15 cellular contexts compared by ENCODE assay signal in genomic region chr14:60775296-60775695, GRCh38. TPM values are rescaled to one million over a fixed set of nuclear protein-coding genes. Genes with fewer than 3 reads are reported as not detected.
DNase-seq lines count a peak whose midpoint lies in the region; ATAC-seq and TF ChIP-seq lines count a peak whose summit lies in the region.
"Had no signal": no experiment of that assay in that cellular context is flagged by ENCODE, and none has a peak within 500 bp of the region (broad histone marks: within the 10 kb centered on the region; RNA-seq: fewer than 3 reads in every experiment).

No MANE protein-coding gene starts in this region.

- H3K23ac ChIP-seq in IMR-90 (ENCODE audit: low read depth, low read length), result peak overlapping the region; percentile 4; the same call in 1 of the 2 replicates

- no peak overlapping the region for H4K91ac ChIP-seq in IMR-90 (ENCODE audit: insufficient read depth, low read depth, low read length)

- in situ Hi-C loops in IMR-90 (cut with MboI; ENCODE audit: low sequenced_read_pairs), result no loop called here
- in situ Hi-C loops in brain microvascular endothelial cell (cut with HindIII; ENCODE audit: low pct_ligation_motif_present, low sequenced_read_pairs), result no loop called here

- no peaks in the 10 kb centered on the region for H3K9me3 ChIP-seq in IMR-90 (ENCODE audit: control insufficient read depth, insufficient read depth, low read length)
- H3K9me3 ChIP-seq in Karpas-422 (ENCODE audit: low read length), result no peaks in the 10 kb centered on the region
- H3K9me3 ChIP-seq: mucosa of descending colon had no signal

- no peak for TF ChIP-seq CTCF in AG10803 (conservative IDR thresholded peaks at IDR 0.05; ENCODE audit: low read length)
- TF ChIP-seq CTCF in IMR-90 (conservative IDR thresholded peaks at IDR 0.05; ENCODE audit: low read depth, low read length), result no peak
- TF ChIP-seq CTCF in brain microvascular endothelial cell (IDR thresholded peaks at IDR 0.05; ENCODE audit: low read depth, low read length, missing control alignments), result no peak

- no peak overlapping the region for H2AK9ac ChIP-seq in IMR-90 (replicated peaks; ENCODE audit: low read depth, low read length, poor library complexity)

- H3K79me2 ChIP-seq in Karpas-422 (ENCODE audit: low read length), result peaks cover 98% of the 10 kb centered on the region

- H4K20me1 ChIP-seq in IMR-90 (ENCODE audit: insufficient read depth, low read length), result peaks cover 10% of the 10 kb centered on the region; the same call in 1 of the 2 replicates
- no peaks in the 10 kb centered on the region for H4K20me1 ChIP-seq in Karpas-422 (ENCODE audit: insufficient read depth, low read depth, low read length)

- DNase-seq in AG10803 (ENCODE audit: low read depth) (peak; percentile 81), IMR-90 (peak; percentile 84), brain microvascular endothelial cell (peak; percentile 19), kidney glomerular epithelial cell (lab: John Stamatoyannopoulos, UW) (peak; percentile 74), NCI-H2107 (lab: John Stamatoyannopoulos, UW) (no peak), Karpas-422 (no peak)
- DNase-seq: activated CD8-positive, alpha-beta memory T cell treated with anti-CD3 and anti-CD28 coated beads for 24 hours; aorta; DMS53; glutamatergic neuron; kidney; mucosa of descending colon had no signal

- intact Hi-C loops in IMR-90 (cut with micrococcal nuclease), result loop anchor here (5.0 kb wide), 1 partner anchor 38 kb away; no protein-coding TSS in a partner anchor

- H2AK5ac ChIP-seq in IMR-90 (ENCODE audit: low read depth, low read length), result peak overlapping the region; percentile 82; the same call in 1 of the 2 replicates

- no peaks in the 10 kb centered on the region for H3K27me3 ChIP-seq in IMR-90 (ENCODE audit: control insufficient read depth, insufficient read depth, low read length)
- H3K27me3 ChIP-seq in brain microvascular endothelial cell (replicated peaks), result no peaks in the 10 kb centered on the region
- H3K27me3 ChIP-seq in Karpas-422 (ENCODE audit: low read length), result no peaks in the 10 kb centered on the region

- H3K56ac ChIP-seq in IMR-90 (ENCODE audit: extremely low read depth, insufficient read depth, low read length), result 0 out of 2 replicates have a peak overlapping the region, but pooled peaks have one; percentile 19

- H4K8ac ChIP-seq in IMR-90 (ENCODE audit: low read depth in 2 of 2, low read length in 2 of 2), result peak overlapping the region in 1 of 2 experiments; percentile 78; a peak in 2 of 4 replicates

- no peak overlapping the region for H3K27ac ChIP-seq in IMR-90 (ENCODE audit: insufficient read depth, low read length)
- no peak overlapping the region for H3K27ac ChIP-seq in brain microvascular endothelial cell
- H3K27ac ChIP-seq in Karpas-422 (ENCODE audit: low read length), result no peak overlapping the region
- H3K27ac ChIP-seq: SK-N-MC had no signal

- peak overlapping the region; percentile 64; the same call in 1 of the 2 replicates for H4K5ac ChIP-seq in IMR-90 (ENCODE audit: low read depth, low read length)

- H2BK15ac ChIP-seq in IMR-90 (ENCODE audit: low read depth, low read length), result peak overlapping the region; percentile 78; the same call in 2 of the 3 replicates

- H2BK120ac ChIP-seq in IMR-90 (ENCODE audit: low read depth, low read length), result peak overlapping the region; percentile 84; the same call in 1 of the 2 replicates

- no peak for TF ChIP-seq RAD21 in IMR-90 (IDR thresholded peaks at IDR 0.05; ENCODE audit: low read length)

- peak overlapping the region; percentile 82 for H2BK5ac ChIP-seq in IMR-90 (ENCODE audit: low read depth, low read length, poor library complexity, severe bottlenecking)

- no peak overlapping the region for H3K9ac ChIP-seq in IMR-90 (ENCODE audit: low read depth, low read length)
- H3K9ac ChIP-seq in Karpas-422 (ENCODE audit: low read length), result no peak overlapping the region

- H3K18ac ChIP-seq in IMR-90 (ENCODE audit: low read depth, low read length), result peak overlapping the region; percentile 93; the same call in 1 of the 2 replicates

- no peak for TF ChIP-seq POLR2A in IMR-90 (IDR thresholded peaks at IDR 0.05; ENCODE audit: low read depth, low read length)

- H3K36me3 ChIP-seq in IMR-90 (ENCODE audit: control insufficient read depth, insufficient read depth, low read length) (peaks cover 2% of the 10 kb centered on the region; the same call in 1 of the 2 replicates), brain microvascular endothelial cell (replicated peaks) (no peaks in the 10 kb centered on the region), Karpas-422 (ENCODE audit: insufficient read depth, low read length) (0 out of 2 replicates have a peak, but pooled peaks cover 3% of the 10 kb centered on the region)

- H3K4ac ChIP-seq in IMR-90 (ENCODE audit: low read depth, low read length), result peak overlapping the region; percentile 77; the same call in 1 of the 2 replicates

- dilution Hi-C loops in IMR-90 (cut with HindIII; ENCODE audit: low sequenced_read_pairs, unreplicated experiment), result no loop called here

- H2BK20ac ChIP-seq in IMR-90 (ENCODE audit: low read depth, low read length), result peak overlapping the region; percentile 88

- POLR2A ChIA-PET in IMR-90 (lab: Charles Lee; ENCODE audit: unreplicated experiment), result no interaction called here

- ATAC-seq in IMR-90 (ENCODE audit: low read depth) (peak; percentile 53), GM21717 (IDR thresholded peaks at IDR 0.05; ENCODE audit: unreplicated experiment) (no peak), esophagus mucosa (no peak)
- ATAC-seq: mucosa of descending colon had no signal

- BruUV-seq in IMR-90 (replicated peaks; lab: Mats Ljungman, UMichigan), result no TSS peak

- H3K4me1 ChIP-seq in IMR-90 (ENCODE audit: control insufficient read depth, insufficient read depth, low read length) (peaks cover 7% of the 10 kb centered on the region; the same call in 1 of the 2 replicates), Karpas-422 (ENCODE audit: low read length) (peaks cover 23% of the 10 kb centered on the region)

- no peaks in the 10 kb centered on the region for H3K9me2 ChIP-seq in Karpas-422 (replicated peaks; ENCODE audit: insufficient read depth, low read length)

- H3K4me2 ChIP-seq in IMR-90 (ENCODE audit: low read depth, low read length) (no peak overlapping the region; the same call in 1 of the 2 replicates), Karpas-422 (ENCODE audit: low read depth, low read length, poor library complexity, severe bottlenecking) (no peak overlapping the region)

- peaks cover 43 to 70% of the 10 kb centered on the region in 2 experiments for H3K79me1 ChIP-seq in IMR-90 (ENCODE audit: low read depth in 1 of 2, low read length in 2 of 2)

- peaks cover 8% of the 10 kb centered on the region for H3K9me1 ChIP-seq in IMR-90 (ENCODE audit: insufficient read depth, low read length)

- no peak overlapping the region for H2AFZ ChIP-seq in IMR-90 (replicated peaks; ENCODE audit: low read length, poor library complexity)
- no peak overlapping the region for H2AFZ ChIP-seq in Karpas-422 (ENCODE audit: low read length)

- H3K14ac ChIP-seq in IMR-90 (replicated peaks; ENCODE audit: low read depth, low read length), result no peak overlapping the region; the same call in 1 of the 2 replicates

- CTCF ChIA-PET in IMR-90 (lab: Yijun Ruan, JAX), result no interaction called here

- no peak overlapping the region for H3K4me3 ChIP-seq in AG10803 (ENCODE audit: low read length)
- no peak overlapping the region for H3K4me3 ChIP-seq in IMR-90 (ENCODE audit: insufficient read depth, low read depth, low read length)
- H3K4me3 ChIP-seq in brain microvascular endothelial cell (ENCODE audit: low read depth, low read length), result no peak overlapping the region
- H3K4me3 ChIP-seq in Karpas-422 (ENCODE audit: low read length), result no peak overlapping the region
- H3K4me3 ChIP-seq: mucosa of descending colon, SK-N-MC had no signal

TF ChIP-seq in IMR-90, 13 proteins besides CTCF, POLR2A, EP300 and RAD21:
- TF ChIP-seq NFE2L2 (IDR thresholded peaks at IDR 0.05; ENCODE audit: low read depth, low read length) (no peak), CEBPB (IDR thresholded peaks at IDR 0.05; ENCODE audit: low read depth, low read length) (peak; percentile 35; the same call in 1 of the 2 replicates)

RNA-seq across cellular contexts. Expression of gene MNAT1, which starts 40.7 kb away (rescaled TPM):
- total RNA-seq in IMR-90 (2012; rRNA removed) (48.2 and 53.9 TPM in 2 replicates), esophagus mucosa (25.3 TPM)
- polyA plus RNA-seq in IMR-90 (2012; rRNA removed), result 46.3 and 53.0 TPM in 2 replicates
- 10.3 and 17.8 TPM in 2 replicates for polyA plus RNA-seq in IMR-90 (2012; cell fraction: cytosol; rRNA removed)
- polyA plus RNA-seq in IMR-90 (2012; cell fraction: nucleus; rRNA removed; ENCODE audit: low replicate concordance), result 4.0 and 33.2 TPM in 2 replicates
- 166 and 230 TPM in 2 replicates for total RNA-seq in Karpas-422 (2014; rRNA removed; shearing (Covaris generic); ENCODE audit: low replicate concordance)

RNA-seq across cellular contexts. Expression of gene SIX4, which starts 51.1 kb away (rescaled TPM):
- total RNA-seq in IMR-90 (2012; rRNA removed) (28.1 and 42.7 TPM in 2 replicates), esophagus mucosa (0.20 TPM)
- 5.5 and 7.1 TPM in 2 replicates for polyA plus RNA-seq in IMR-90 (2012; rRNA removed)
- polyA plus RNA-seq in IMR-90 (2012; cell fraction: cytosol; rRNA removed), result 3.5 and 3.7 TPM in 2 replicates
- polyA plus RNA-seq in IMR-90 (2012; cell fraction: nucleus; rRNA removed; ENCODE audit: low replicate concordance), result 4.8 and 8.4 TPM in 2 replicates
- 53.8 and 61.6 TPM in 2 replicates for total RNA-seq in Karpas-422 (2014; rRNA removed; shearing (Covaris generic); ENCODE audit: low replicate concordance)

Comparison
In these comparisons a context has a peak if more than half of its experiments do, and no peak if none do; other contexts are left out.
1. DNase-seq: peak in AG10803 (single experiment), IMR-90 (single experiment), brain microvascular endothelial cell (single experiment) and kidney glomerular epithelial cell (single experiment); none in NCI-H2107 (single experiment) and Karpas-422 (single experiment).
2. RNA of gene SIX4, which starts 51.1 kb away (total RNA-seq): 53.8 to 61.6 TPM in Karpas-422 and 28.1 to 42.7 TPM in IMR-90; 0.20 TPM in esophagus mucosa (single experiment); every median in the first group is over 10 times any median in the second.